17 cellular contexts compared by ENCODE assay signal in genomic region chr1:203360772-203361171, GRCh38. TPM values are rescaled to one million over a fixed set of nuclear protein-coding genes. Genes with fewer than 3 reads are reported as not detected.
"Had no signal": no experiment of that assay in that cellular context is flagged by ENCODE, and none has a peak within 500 bp of the region (broad histone marks: within the 10 kb centered on the region; RNA-seq: fewer than 3 reads in every experiment).

No MANE protein-coding gene starts in this region.

- DNase-seq: activated CD4-positive, alpha-beta T cell treated with anti-CD3 and anti-CD28 coated beads for 4 hours; activated CD8-positive, alpha-beta memory T cell treated with anti-CD3 and anti-CD28 coated beads, Interleukin-2, amount 50 U/mL, for 48 hours; activated CD8-positive, alpha-beta T cell treated with anti-CD3 and anti-CD28 coated beads, Interleukin-2, amount 10 ng/mL, durations not matched to agents 7 days and 5 days; caudate nucleus; effector memory CD8-positive, alpha-beta T cell; kidney glomerular epithelial cell; lower lobe of right lung; naive thymus-derived CD4-positive, alpha-beta T cell; right cardiac atrium; small intestine; T-helper 9 cell; upper lobe of left lung had no signal

- H3K27ac ChIP-seq: epithelial cell of prostate, gastroesophageal sphincter, hepatocyte, lower lobe of right lung, upper lobe of left lung had no signal

- H3K36me3 ChIP-seq: gastroesophageal sphincter, lower lobe of right lung, upper lobe of left lung had no signal

- ATAC-seq: activated CD8-positive, alpha-beta T cell treated with anti-CD3 and anti-CD28 coated beads, Interleukin-2, amount 10 ng/mL, durations not matched to agents 7 days and 5 days; effector memory CD8-positive, alpha-beta T cell; gastroesophageal sphincter; lower lobe of right lung; naive thymus-derived CD4-positive, alpha-beta T cell; right cardiac atrium; stimulated activated effector memory CD8-positive, alpha-beta T cell treated with anti-CD3 and anti-CD28 coated beads, Interleukin-12 subunit alpha, Interleukin-12 subunit beta, amount 100 ng/mL, for 72 hours had no signal

- H3K4me2 ChIP-seq: hepatocyte had no signal

- H3K27me3 ChIP-seq: gastroesophageal sphincter, hepatocyte, upper lobe of left lung had no signal

- H3K4me1 ChIP-seq: gastroesophageal sphincter, upper lobe of left lung had no signal

- H3K4me3 ChIP-seq: gastroesophageal sphincter, hepatocyte, lower lobe of right lung, upper lobe of left lung had no signal

- H3K79me2 ChIP-seq: hepatocyte had no signal

- H3K9me3 ChIP-seq: gastroesophageal sphincter, lower lobe of right lung, upper lobe of left lung had no signal

RNA-seq across cellular contexts. Expression of gene FMOD, which starts 9.8 kb away (rescaled TPM):
- total RNA-seq: activated CD8-positive, alpha-beta T cell treated with anti-CD3 and anti-CD28 coated beads, Interleukin-2, amount 10 ng/mL, durations not matched to agents 7 days and 5 days; mononuclear cell; naive thymus-derived CD4-positive, alpha-beta T cell had no signal
- polyA plus RNA-seq: naive thymus-derived CD4-positive, alpha-beta T cell had no signal
